In genomic region chr7:140229101-140229525, GRCh38 we compare ENCODE assay signal across 9 cellular contexts. TPM values are rescaled to one million over a fixed set of nuclear protein-coding genes. Genes with fewer than 3 reads are reported as not detected.
A peak's percentile ranks its signal among the peaks of the same experiment; 100 is the strongest.
DNase-seq lines count a peak whose midpoint lies in the region; ATAC-seq and TF ChIP-seq lines count a peak whose summit lies in the region.
"Had no signal": no experiment of that assay in that cellular context is flagged by ENCODE, and none has a peak within 500 bp of the region (broad histone marks: within the 10 kb centered on the region; RNA-seq: fewer than 3 reads in every experiment).

No MANE protein-coding gene starts in this region.

- POLR2A ChIA-PET in RWPE1 (lab: Yijun Ruan, JAX; ENCODE audit: low non-redundant PET) = no interaction called here

- peak overlapping the region; percentile 97 for H3K4me3 Mint-ChIP-seq in activated naive CD4-positive, alpha-beta T cell treated with anti-CD3 and anti-CD28 coated beads for 36 hours
- peak overlapping the region; percentile 80 for H3K4me3 Mint-ChIP-seq in T-helper 2 cell treated with Interferon-gamma antibody and Interleukin-4, amounts not matched to agents 5 μg/mL and 100 μg/mL, for 36 hours
- H3K4me3 Mint-ChIP-seq in stimulated activated naive CD8-positive, alpha-beta T cell treated with anti-CD3 and anti-CD28 coated beads, Interleukin-15, amount 100 ng/mL, for 72 hours = peak overlapping the region; percentile 92 to 94

- H3K36me3 Mint-ChIP-seq in activated naive CD4-positive, alpha-beta T cell treated with anti-CD3 and anti-CD28 coated beads for 36 hours (ENCODE audit: low read depth) = peaks cover 8% of the 10 kb centered on the region
- peaks cover 3% of the 10 kb centered on the region for H3K36me3 Mint-ChIP-seq in T-helper 2 cell treated with Interferon-gamma antibody and Interleukin-4, amounts not matched to agents 5 μg/mL and 100 μg/mL, for 36 hours (ENCODE audit: low read depth)

- H3K4me1 Mint-ChIP-seq in activated naive CD4-positive, alpha-beta T cell treated with anti-CD3 and anti-CD28 coated beads for 36 hours (ENCODE audit: low read depth) = peaks cover 52% of the 10 kb centered on the region
- H3K4me1 Mint-ChIP-seq in T-helper 2 cell treated with Interferon-gamma antibody and Interleukin-4, amounts not matched to agents 5 μg/mL and 100 μg/mL, for 36 hours (ENCODE audit: low read depth) = peaks cover 47% of the 10 kb centered on the region
- peaks cover 64% of the 10 kb centered on the region for H3K4me1 Mint-ChIP-seq in stimulated activated naive CD8-positive, alpha-beta T cell treated with anti-CD3 and anti-CD28 coated beads, Interleukin-15, amount 100 ng/mL, for 72 hours

- no peaks in the 10 kb centered on the region for H3K9me3 Mint-ChIP-seq in activated naive CD4-positive, alpha-beta T cell treated with anti-CD3 and anti-CD28 coated beads for 36 hours
- no peaks in the 10 kb centered on the region for H3K9me3 Mint-ChIP-seq in T-helper 2 cell treated with Interferon-gamma antibody and Interleukin-4, amounts not matched to agents 5 μg/mL and 100 μg/mL, for 36 hours
- no peaks in the 10 kb centered on the region for H3K9me3 Mint-ChIP-seq in stimulated activated naive CD8-positive, alpha-beta T cell treated with anti-CD3 and anti-CD28 coated beads, Interleukin-15, amount 100 ng/mL, for 72 hours

- intact Hi-C loops in activated naive CD4-positive, alpha-beta T cell treated with anti-CD3 and anti-CD28 coated beads for 36 hours (cut with micrococcal nuclease) = loop anchor here (5.0 kb wide), 1 partner anchor 872 kb away; the partner anchor contains the start of gene LUC7L2

- peak overlapping the region; percentile 98 for H3K27ac Mint-ChIP-seq in activated naive CD4-positive, alpha-beta T cell treated with anti-CD3 and anti-CD28 coated beads for 36 hours
- peak overlapping the region; percentile 93 for H3K27ac Mint-ChIP-seq in T-helper 2 cell treated with Interferon-gamma antibody and Interleukin-4, amounts not matched to agents 5 μg/mL and 100 μg/mL, for 36 hours
- H3K27ac Mint-ChIP-seq in stimulated activated naive CD8-positive, alpha-beta T cell treated with anti-CD3 and anti-CD28 coated beads, Interleukin-15, amount 100 ng/mL, for 72 hours = peak overlapping the region; percentile 99

- no peak for TF ChIP-seq CTCF in RWPE1 (conservative IDR thresholded peaks at IDR 0.05; ENCODE audit: low read depth)

- no peak for ATAC-seq in stimulated activated naive CD8-positive, alpha-beta T cell treated with anti-CD3 and anti-CD28 coated beads, Interleukin-15, amount 100 ng/mL, for 72 hours
- ATAC-seq in GM18861 (IDR thresholded peaks at IDR 0.05; ENCODE audit: unreplicated experiment) = no peak

- H3K27ac ChIP-seq in RWPE1 = no peak overlapping the region

- CTCF ChIA-PET in activated naive CD4-positive, alpha-beta T cell treated with anti-CD3 and anti-CD28 coated beads for 36 hours (lab: Charles Lee) = interaction anchor here (0.5 to 2.3 kb wide), 8 partner anchors 9 to 166 kb away, joined by 3 to 12 read pairs (median 4); no protein-coding TSS in a partner anchor
- CTCF ChIA-PET in RWPE1 (lab: Yijun Ruan, JAX) = no interaction called here

- no peaks in the 10 kb centered on the region for H3K27me3 Mint-ChIP-seq in activated naive CD4-positive, alpha-beta T cell treated with anti-CD3 and anti-CD28 coated beads for 36 hours (ENCODE audit: low read depth)
- no peaks in the 10 kb centered on the region for H3K27me3 Mint-ChIP-seq in T-helper 2 cell treated with Interferon-gamma antibody and Interleukin-4, amounts not matched to agents 5 μg/mL and 100 μg/mL, for 36 hours (ENCODE audit: low read depth)
- no peaks in the 10 kb centered on the region for H3K27me3 Mint-ChIP-seq in stimulated activated naive CD8-positive, alpha-beta T cell treated with anti-CD3 and anti-CD28 coated beads, Interleukin-15, amount 100 ng/mL, for 72 hours

- DNase-seq in activated naive CD4-positive, alpha-beta T cell treated with anti-CD3 and anti-CD28 coated beads for 36 hours = peak; percentile 52
- DNase-seq in activated naive CD4-positive, alpha-beta T cell (lab: John Stamatoyannopoulos, UW) = no peak
- no peak for DNase-seq in T-helper 2 cell treated with Interferon-gamma antibody and Interleukin-4, amounts not matched to agents 5 μg/mL and 100 μg/mL, for 36 hours (ENCODE audit: low spot score)
- DNase-seq in effector CD4-positive, alpha-beta T cell = peak; percentile 15
- no peak for DNase-seq in stimulated activated naive CD8-positive, alpha-beta T cell treated with anti-CD3 and anti-CD28 coated beads, Interleukin-15, amount 100 ng/mL, for 72 hours
- DNase-seq in RWPE1 (ENCODE audit: low spot score) (no peak), inferior parietal cortex (ENCODE audit: extremely low spot score) (no peak)
- DNase-seq: MG63 had no signal

RNA-seq across cellular contexts. Expression of gene KDM7A, which starts 52.3 kb away (rescaled TPM):
- total RNA-seq in activated naive CD4-positive, alpha-beta T cell treated with anti-CD3 and anti-CD28 coated beads for 36 hours = 10 to 100 TPM; 27.4 to 29.3 TPM

Comparison
In these comparisons a context has a peak if more than half of its experiments do, and no peak if none do; other contexts are left out.
1. DNase-seq: peak in activated naive CD4-positive, alpha-beta T cell treated with anti-CD3 and anti-CD28 coated beads for 36 hours (single experiment) and effector CD4-positive, alpha-beta T cell (single experiment); none in activated naive CD4-positive, alpha-beta T cell (0 of 4), T-helper 2 cell treated with Interferon-gamma antibody and Interleukin-4, amounts not matched to agents 5 μg/mL and 100 μg/mL, for 36 hours (single experiment), stimulated activated naive CD8-positive, alpha-beta T cell treated with anti-CD3 and anti-CD28 coated beads, Interleukin-15, amount 100 ng/mL, for 72 hours (0 of 2), RWPE1 (single experiment) and inferior parietal cortex (single experiment).
2. Peak in every context shown above with its lines, with median percentiles within 50 percentile points of each other: H3K27ac Mint-ChIP-seq and H3K4me3 Mint-ChIP-seq.